ENCODE assay signal across 26 cellular contexts in the genomic region with DNA sequence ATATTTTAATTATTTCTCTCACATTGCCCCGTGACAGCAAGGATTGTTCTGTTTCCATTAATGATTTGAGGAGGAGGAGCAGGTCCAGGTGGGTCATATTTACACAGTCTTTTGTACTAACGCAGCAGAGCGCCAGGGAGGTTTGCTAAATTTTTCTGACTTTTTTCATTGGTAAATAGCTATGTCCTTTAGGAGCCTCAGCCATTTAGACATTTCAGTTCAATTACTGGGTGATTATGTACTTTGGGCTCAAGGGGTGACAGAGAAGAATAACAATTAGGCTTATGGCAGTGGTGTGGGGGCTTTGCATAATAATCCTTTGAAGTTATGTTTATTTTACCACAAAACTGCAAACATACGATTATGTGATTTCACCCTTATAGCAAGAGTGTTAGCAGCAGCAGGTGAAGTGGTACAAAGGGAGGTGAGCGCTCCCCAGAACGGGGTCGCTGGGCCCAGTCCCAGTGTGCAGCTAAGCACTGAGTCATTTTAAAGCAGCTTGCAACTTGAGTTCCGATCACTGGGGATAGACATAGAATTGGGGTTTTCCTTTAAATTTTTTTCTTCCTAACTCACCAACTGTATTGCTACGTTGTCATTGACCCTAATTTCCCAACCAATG.
DNase-seq lines count a peak whose midpoint lies in the region; ATAC-seq, FAIRE-seq and TF ChIP-seq lines count a peak whose summit lies in the region.
"Had no signal": no experiment of that assay in that cellular context is flagged by ENCODE, and none has a peak within 500 bp of the region (broad histone marks: within the 10 kb centered on the region; RNA-seq: fewer than 3 reads in every experiment).

No MANE protein-coding gene starts in this region.

- H3K36me3 ChIP-seq in HepG2 (replicated peaks in 1 of 2; ENCODE audit: control insufficient read depth in 1 of 2, insufficient read depth in 2 of 2, low read length in 2 of 2) (peaks cover 5 to 15% of the 10 kb centered on the region in 2 experiments; a peak in 4 of 5 replicates), mammary epithelial cell (ENCODE audit: insufficient read depth, low read length) (no peaks in the 10 kb centered on the region)

- H3K9ac ChIP-seq in HepG2 (ENCODE audit: insufficient read depth, low read depth, low read length) = no peak overlapping the region
- no peak overlapping the region for H3K9ac ChIP-seq in mammary epithelial cell (ENCODE audit: insufficient read depth, low read length)

- in situ Hi-C loops in HepG2 (cut with HindIII; ENCODE audit: extremely low pct_ligation_motif_present, low pct_unique_long_range_greater_than_20kb) = no loop called here
- in situ Hi-C loops in mammary epithelial cell (cut with MboI; ENCODE audit: low sequenced_read_pairs in 2 of 2) = no loop called here

- H3K4me1 ChIP-seq in HepG2 (ENCODE audit: insufficient read depth, low read length) (peaks cover 21% of the 10 kb centered on the region), mammary epithelial cell (ENCODE audit: insufficient read depth, low read length) (no peaks in the 10 kb centered on the region)
- H3K4me1 ChIP-seq: tibial nerve had no signal

- no TSS peak for BruUV-seq in HepG2 (replicated peaks; lab: Mats Ljungman, UMichigan)
- no TSS peak for BruUV-seq in mammary epithelial cell (replicated peaks; lab: Mats Ljungman, UMichigan)

- H3K27ac ChIP-seq in HepG2 (ENCODE audit: extremely low read length, insufficient read depth, low read length) (peak overlapping the region; percentile 21), mammary epithelial cell (ENCODE audit: insufficient read depth, low read depth, low read length) (no peak overlapping the region)
- H3K27ac ChIP-seq: 22Rv1, tibial nerve had no signal

- H4K20me1 ChIP-seq in HepG2 (ENCODE audit: insufficient read depth, low read length) = 0 out of 2 replicates have a peak, but pooled peaks cover 3% of the 10 kb centered on the region
- no peaks in the 10 kb centered on the region for H4K20me1 ChIP-seq in mammary epithelial cell (ENCODE audit: insufficient read depth, low read length)

- 8% methylated on average over 9 of the region's 9 CpGs for WGBS in HepG2 (ENCODE audit: low lambda C conversion rate)
- 92% methylated on average over 9 of the region's 9 CpGs for WGBS in mammary epithelial cell (ENCODE audit: low coverage, missing lambda C conversion rate)

- peak in 1 of 2 experiments; percentile 53; a peak in 1 of 4 replicates for TF ChIP-seq EP300 in HepG2 (IDR thresholded peaks at IDR 0.05; ENCODE audit: low read depth in 2 of 2, low read length in 2 of 2)
- TF ChIP-seq EP300 in HepG2 (CRISPR knock-in tag; IDR thresholded peaks at IDR 0.05; ENCODE audit: borderline replicate concordance) = no peak

- peak; percentile 95 for ATAC-seq in HepG2
- ATAC-seq: right cardiac atrium had no signal

- H3K9me3 ChIP-seq in HepG2 (ENCODE audit: low read length) = no peaks in the 10 kb centered on the region
- H3K9me3 ChIP-seq in mammary epithelial cell (replicated peaks; ENCODE audit: insufficient read depth, low read length) = no peaks in the 10 kb centered on the region
- H3K9me3 ChIP-seq: tibial nerve had no signal

- FAIRE-seq in HepG2 (lab: Jason Lieb, UNC) (peak; percentile 79), frontal cortex (lab: Jason Lieb, UNC) (no peak)
- FAIRE-seq: G401.6, GM19239 had no signal

- no peak for TF ChIP-seq RAD21 in HepG2 (CRISPR knock-in tag; IDR thresholded peaks at IDR 0.05)

- H3K4me3 ChIP-seq in HepG2 (replicated peaks in 1 of 3; ENCODE audit: insufficient read depth in 1 of 3, low read depth in 2 of 3, low read length in 3 of 3) (peak overlapping the region in 1 of 3 experiments; percentile 19; a peak in 1 of 6 replicates), mammary epithelial cell (replicated peaks in 1 of 3; ENCODE audit: insufficient read depth in 1 of 3, low read depth in 2 of 3, low read length in 3 of 3) (no peak overlapping the region)
- H3K4me3 ChIP-seq: tibial nerve had no signal

- CTCF ChIA-PET in HepG2 (lab: Yijun Ruan, JAX; ENCODE audit: low intra/inter-chr PET ratio, low total read pairs) (no interaction called here), mammary epithelial cell (lab: Charles Lee; ENCODE audit: low non-redundant PET) (no interaction called here)

- no peak for TF ChIP-seq CTCF in HepG2 (CRISPR knock-in tag; IDR thresholded peaks at IDR 0.05)
- TF ChIP-seq CTCF in mammary epithelial cell (conservative IDR thresholded peaks at IDR 0.05 in 1 of 2, IDR thresholded peaks at IDR 0.05 in 1 of 2; ENCODE audit: extremely low read depth in 1 of 2, insufficient read depth in 1 of 2, low read depth in 1 of 2, low read length in 2 of 2) = no peak

- H3K79me2 ChIP-seq in HepG2 (ENCODE audit: insufficient read depth, low read length) (no peaks in the 10 kb centered on the region), mammary epithelial cell (ENCODE audit: insufficient read depth, low read length) (no peaks in the 10 kb centered on the region)

- H3K4me2 ChIP-seq in HepG2 (ENCODE audit: low read depth, low read length) (peak overlapping the region; percentile 61), mammary epithelial cell (ENCODE audit: insufficient read depth, low read depth, low read length) (no peak overlapping the region)

- intact Hi-C loops in HepG2 (cut with micrococcal nuclease; ENCODE audit: unreplicated experiment) = loop anchor here (5.0 kb wide), 1 partner anchor 79 kb away; the partner anchor contains the start of gene TSHZ1
- intact Hi-C loops in mammary epithelial cell (cut with micrococcal nuclease) = no loop called here

- peak; percentile 41 for DNase-seq in DMS53 (lab: John Stamatoyannopoulos, UW)
- no peak for DNase-seq in DMS53 treated with DMSO at 0.1 percent for 48 hours (lab: John Stamatoyannopoulos, UW; ENCODE audit: unreplicated experiment)
- DNase-seq in NCI-H146 treated with DMSO at 0.1 percent for 48 hours (lab: John Stamatoyannopoulos, UW; ENCODE audit: unreplicated experiment) = peak; percentile 100
- peak; percentile 99 for DNase-seq in NCI-H748 (lab: John Stamatoyannopoulos, UW; ENCODE audit: unreplicated experiment)
- peak; percentile 78 for DNase-seq in HepG2 (ENCODE audit: low spot score)
- no peak for DNase-seq in SW480 (ENCODE audit: low spot score)
- no peak for DNase-seq in mammary epithelial cell
- no peak for DNase-seq in frontal cortex (ENCODE audit: low spot score in 2 of 2)
- DNase-seq: activated CD4-positive, alpha-beta T cell treated with anti-CD3 and anti-CD28 coated beads, Interleukin-2, amount 10 ng/mL, durations not matched to agents 7 days and 5 days; activated naive CD4-positive, alpha-beta T cell; activated T-cell treated with anti-CD3 and anti-CD28 coated beads, Interleukin-2, amount 50 U/mL, for 48 hours; CD4-positive, CD25-positive, alpha-beta regulatory T cell; effector CD4-positive, alpha-beta T cell; erythroblast; H7; head of caudate nucleus; NCI-H226; NK-92 treated with Interleukin-12 subunit alpha and Interleukin-12 subunit beta, amount 100 ng/mL, for 24 hours; right cardiac atrium; stimulated activated CD4-positive, alpha-beta T cell treated with anti-CD3 and anti-CD28 coated beads, Interleukin-2, amount 100 ng/mL, for 48 hours; SW 1271; T1000 had no signal

- H2AFZ ChIP-seq in HepG2 (ENCODE audit: low read length) = no peak overlapping the region
- no peak overlapping the region for H2AFZ ChIP-seq in mammary epithelial cell (ENCODE audit: low read depth, low read length)

- TF ChIP-seq POLR2A in HepG2 (IDR thresholded peaks at IDR 0.05; ENCODE audit: insufficient read depth in 1 of 2, low read depth in 2 of 2, low read length in 2 of 2) = no peak

- dilution Hi-C loops in mammary epithelial cell (cut with HindIII; ENCODE audit: low sequenced_read_pairs) = no loop called here

- H3K27me3 ChIP-seq in HepG2 (ENCODE audit: control insufficient read depth in 1 of 2, insufficient read depth in 2 of 2, low read length in 2 of 2) (no peaks in the 10 kb centered on the region), mammary epithelial cell (ENCODE audit: insufficient read depth, low read length) (no peaks in the 10 kb centered on the region)
- H3K27me3 ChIP-seq: tibial nerve had no signal

- POLR2A ChIA-PET in HepG2 (lab: Yijun Ruan, JAX) = no interaction called here

TF ChIP-seq in HepG2, 621 proteins besides CTCF, POLR2A, EP300 and RAD21 (continues in another document):
- TF ChIP-seq SP5 (CRISPR knock-in tag; IDR thresholded peaks at IDR 0.05; ENCODE audit: borderline replicate concordance, low read depth) (peak; percentile 91), PATZ1 (CRISPR knock-in tag; IDR thresholded peaks at IDR 0.05) (peak; percentile 47; the same call in 1 of the 2 replicates), ZNF746 (CRISPR knock-in tag; IDR thresholded peaks at IDR 0.05) (no peak), HES4 (CRISPR knock-in tag; IDR thresholded peaks at IDR 0.05; ENCODE audit: borderline replicate concordance) (no peak), PITX1 (CRISPR knock-in tag; IDR thresholded peaks at IDR 0.05) (peak; percentile 47; the same call in 1 of the 2 replicates), GFI1 (CRISPR knock-in tag; IDR thresholded peaks at IDR 0.05; ENCODE audit: borderline replicate concordance) (0 out of 2 replicates have a peak, but pooled peaks have one; percentile 15), MAF1 (CRISPR knock-in tag; IDR thresholded peaks at IDR 0.05; ENCODE audit: borderline replicate concordance) (no peak), PBX2 (CRISPR knock-in tag; IDR thresholded peaks at IDR 0.05) (peak; percentile 25; the same call in 1 of the 2 replicates)

Comparison
In these comparisons a context has a peak if more than half of its experiments do, and no peak if none do; other contexts are left out.
1. DNase-seq: peak in DMS53 (single experiment), NCI-H146 treated with DMSO at 0.1 percent for 48 hours (single experiment), NCI-H748 (single experiment) and HepG2 (single experiment); none in DMS53 treated with DMSO at 0.1 percent for 48 hours (single experiment), SW480 (single experiment), mammary epithelial cell (single experiment) and frontal cortex (0 of 2).